ENCODE assay signal across 8 cellular contexts in the genomic region with DNA sequence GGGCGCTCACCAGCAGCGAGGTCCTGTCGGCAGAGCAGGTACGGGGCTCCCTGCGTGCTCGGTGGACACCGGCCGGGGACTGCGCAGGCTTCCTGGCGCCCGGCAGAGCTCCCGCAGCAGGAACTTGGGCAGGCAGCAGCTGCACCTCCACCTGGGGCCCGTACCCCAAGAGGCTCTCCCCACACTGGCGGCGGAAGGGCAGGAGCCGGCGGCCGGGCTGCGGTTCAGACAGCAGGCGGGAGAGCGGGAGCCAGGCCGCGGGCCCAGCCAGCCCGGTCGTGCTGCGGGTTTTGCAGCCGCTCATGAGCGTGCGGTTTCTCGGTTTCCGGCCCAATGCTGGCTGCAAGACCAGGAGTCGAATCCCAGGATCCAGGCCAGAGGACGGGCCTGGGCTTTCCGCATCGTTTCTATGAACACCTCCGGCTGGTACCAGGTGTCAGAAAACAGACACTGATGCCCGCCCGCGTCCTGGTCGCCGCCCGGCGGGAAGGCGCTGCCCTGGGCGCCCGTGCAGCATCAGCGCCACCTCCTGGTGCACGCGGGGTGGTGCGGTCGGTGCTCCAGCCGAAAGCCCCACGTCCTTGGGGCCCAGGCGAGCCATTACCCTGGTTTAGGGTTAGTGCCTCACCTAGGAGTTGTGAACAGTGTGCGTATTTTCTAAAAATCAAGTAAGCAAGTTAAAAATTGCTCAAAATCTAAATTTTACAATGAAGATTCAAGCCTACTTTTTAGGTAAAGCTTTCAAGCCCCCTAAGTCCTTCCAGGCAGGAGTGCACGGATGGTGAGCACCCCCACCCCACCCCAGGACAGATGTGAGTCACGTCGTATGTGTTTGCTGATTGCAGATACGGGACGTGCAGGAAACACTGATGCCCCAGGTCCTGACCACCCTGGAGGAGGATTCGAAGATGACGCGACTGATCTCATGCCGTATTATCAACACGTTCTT. TPM values are rescaled to one million over a fixed set of nuclear protein-coding genes. Genes with fewer than 3 reads are reported as not detected.
DNase-seq lines count a peak whose midpoint lies in the region; ATAC-seq and TF ChIP-seq lines count a peak whose summit lies in the region.

No MANE protein-coding gene starts in this region.

- H3K4me3 Mint-ChIP-seq in endothelial cell (ENCODE audit: unreplicated experiment): no peak overlapping the region
- no peak overlapping the region for H3K4me3 Mint-ChIP-seq in natural killer cell treated with Interleukin-12 subunit alpha and Interleukin-12 subunit beta and Interleukin-15 and Interleukin-18, amount 100 ng/mL, for 72 hours

- no peak overlapping the region for H3K27ac ChIP-seq in DND-41 (ENCODE audit: low read length)
- no peak overlapping the region for H3K27ac ChIP-seq in suprapubic skin

- H3K36me3 Mint-ChIP-seq in endothelial cell (ENCODE audit: low read depth, unreplicated experiment): peaks cover 12% of the 10 kb centered on the region
- peaks cover 9% of the 10 kb centered on the region for H3K36me3 Mint-ChIP-seq in natural killer cell treated with Interleukin-12 subunit alpha and Interleukin-12 subunit beta and Interleukin-15 and Interleukin-18, amount 100 ng/mL, for 72 hours

- H3K4me1 Mint-ChIP-seq in endothelial cell (ENCODE audit: unreplicated experiment): no peaks in the 10 kb centered on the region
- no peaks in the 10 kb centered on the region for H3K4me1 Mint-ChIP-seq in natural killer cell treated with Interleukin-12 subunit alpha and Interleukin-12 subunit beta and Interleukin-15 and Interleukin-18, amount 100 ng/mL, for 72 hours (ENCODE audit: low read depth in 2 of 2)

- H3K9me3 Mint-ChIP-seq in endothelial cell (ENCODE audit: unreplicated experiment): no peaks in the 10 kb centered on the region
- no peaks in the 10 kb centered on the region for H3K9me3 Mint-ChIP-seq in natural killer cell treated with Interleukin-12 subunit alpha and Interleukin-12 subunit beta and Interleukin-15 and Interleukin-18, amount 100 ng/mL, for 72 hours

- no peaks in the 10 kb centered on the region for H3K9me3 ChIP-seq in DND-41 (ENCODE audit: insufficient read depth, low read length, severe bottlenecking)
- H3K9me3 ChIP-seq in suprapubic skin: no peaks in the 10 kb centered on the region

- no peaks in the 10 kb centered on the region for H3K4me1 ChIP-seq in DND-41 (ENCODE audit: insufficient read depth, low read length)
- peaks cover 27% of the 10 kb centered on the region for H3K4me1 ChIP-seq in suprapubic skin

- H3K9ac ChIP-seq in DND-41 (ENCODE audit: low read depth, low read length): no peak overlapping the region

- whole genome bisulfite sequencing in suprapubic skin: 84% methylated on average over 14 of the region's 65 CpGs

- no peak for TF ChIP-seq POLR2A in suprapubic skin (IDR thresholded peaks at IDR 0.05)

- no peak overlapping the region for H2AFZ ChIP-seq in DND-41 (ENCODE audit: low read depth, low read length)

- H3K4me2 ChIP-seq in DND-41 (ENCODE audit: insufficient read depth, low read length): no peak overlapping the region

- no peak for TF ChIP-seq EP300 in suprapubic skin (IDR thresholded peaks at IDR 0.05)

- H3K36me3 ChIP-seq in DND-41 (ENCODE audit: insufficient read depth, low read length) (peaks cover 96% of the 10 kb centered on the region), suprapubic skin (peaks cover 30% of the 10 kb centered on the region)

- peaks cover 3% of the 10 kb centered on the region; the same call in 1 of the 2 replicates for H4K20me1 ChIP-seq in DND-41 (ENCODE audit: insufficient read depth, low read length)

- DNase-seq in DND-41 (peak; percentile 46), endothelial cell (ENCODE audit: low spot score) (peak; percentile 83), suprapubic skin (ENCODE audit: low spot score in 2 of 2) (no peak), SW480 (ENCODE audit: low spot score) (no peak)
- DNase-seq in activated CD8-positive, alpha-beta memory T cell treated with anti-CD3 and anti-CD28 coated beads for 24 hours: peak; percentile 89
- peak; percentile 65 for DNase-seq in natural killer cell treated with Interleukin-12 subunit alpha and Interleukin-12 subunit beta and Interleukin-15 and Interleukin-18, amount 100 ng/mL, for 72 hours (ENCODE audit: low spot score)

- no peaks in the 10 kb centered on the region for H3K79me2 ChIP-seq in DND-41 (ENCODE audit: insufficient read depth, low read length)

- peak; percentile 90 for TF ChIP-seq CTCF in DND-41 (IDR thresholded peaks at IDR 0.05; ENCODE audit: borderline replicate concordance, extremely low read depth, low read length, poor library complexity, severe bottlenecking)
- TF ChIP-seq CTCF in LNCAP (IDR thresholded peaks at IDR 0.05): peak; percentile 96
- TF ChIP-seq CTCF in endothelial cell (IDR thresholded peaks at IDR 0.05; ENCODE audit: unreplicated experiment): peak; percentile 88
- peak; percentile 61 to 91 for TF ChIP-seq CTCF in suprapubic skin (IDR thresholded peaks at IDR 0.05)

- ATAC-seq in DND-41 (ENCODE audit: insufficient read depth, low read depth) (peak; percentile 75), GM18502 (IDR thresholded peaks at IDR 0.05; ENCODE audit: poor library complexity, unreplicated experiment) (no peak)
- peak; percentile 59 to 70 for ATAC-seq in natural killer cell treated with Interleukin-12 subunit alpha and Interleukin-12 subunit beta and Interleukin-15 and Interleukin-18, amount 100 ng/mL, for 72 hours

- H3K27me3 ChIP-seq in DND-41 (ENCODE audit: insufficient read depth, low read length, poor library complexity): no peaks in the 10 kb centered on the region
- H3K27me3 ChIP-seq in suprapubic skin: no peaks in the 10 kb centered on the region

- no peak overlapping the region for H3K4me3 ChIP-seq in DND-41 (ENCODE audit: low read depth in 1 of 2, low read length in 2 of 2)
- no peak overlapping the region for H3K4me3 ChIP-seq in suprapubic skin

- peaks cover 4% of the 10 kb centered on the region for H3K27me3 Mint-ChIP-seq in endothelial cell (ENCODE audit: unreplicated experiment)
- H3K27me3 Mint-ChIP-seq in natural killer cell treated with Interleukin-12 subunit alpha and Interleukin-12 subunit beta and Interleukin-15 and Interleukin-18, amount 100 ng/mL, for 72 hours: no peaks in the 10 kb centered on the region

- H3K27ac Mint-ChIP-seq in endothelial cell (ENCODE audit: unreplicated experiment): no peak overlapping the region
- no peak overlapping the region for H3K27ac Mint-ChIP-seq in natural killer cell treated with Interleukin-12 subunit alpha and Interleukin-12 subunit beta and Interleukin-15 and Interleukin-18, amount 100 ng/mL, for 72 hours

RNA-seq across cellular contexts. Expression of a gene that starts 47.4 kb away (rescaled TPM):
- total RNA-seq in endothelial cell (ENCODE audit: unreplicated experiment) (21.7 TPM), suprapubic skin (10 to 100 TPM in 2 of 4 donors, 1 to 10 TPM in 2; 8.2 to 12.3 (median 10.5) TPM)
- total RNA-seq in natural killer cell treated with Interleukin-12 subunit alpha and Interleukin-12 subunit beta and Interleukin-15 and Interleukin-18, amount 100 ng/mL, for 72 hours: 10 to 100 TPM in 1 of 2 donors, 1 to 10 TPM in 1; 9.8 to 31.9 TPM

RNA-seq across cellular contexts. Expression of a gene that starts 47.9 kb away (rescaled TPM):
- total RNA-seq in endothelial cell (ENCODE audit: unreplicated experiment) (30.7 TPM), suprapubic skin (10 to 100 TPM; 26.7 to 34.4 (median 29.0) TPM)
- total RNA-seq in natural killer cell treated with Interleukin-12 subunit alpha and Interleukin-12 subunit beta and Interleukin-15 and Interleukin-18, amount 100 ng/mL, for 72 hours: 10 to 100 TPM; 19.5 to 53.4 TPM

RNA-seq across cellular contexts. Expression of a gene that starts 57.8 kb away (rescaled TPM):
- total RNA-seq in endothelial cell (ENCODE audit: unreplicated experiment) (150 TPM), suprapubic skin (100 to 1,000 TPM; 225 to 475 (median 263) TPM)
- 10 to 100 TPM; 34.3 to 50.4 TPM for total RNA-seq in natural killer cell treated with Interleukin-12 subunit alpha and Interleukin-12 subunit beta and Interleukin-15 and Interleukin-18, amount 100 ng/mL, for 72 hours

Comparison
In these comparisons a context has a peak if more than half of its experiments do, and no peak if none do; other contexts are left out.
1. DNase-seq: peak in DND-41 (single experiment), activated CD8-positive, alpha-beta memory T cell treated with anti-CD3 and anti-CD28 coated beads for 24 hours (single experiment), endothelial cell (single experiment) and natural killer cell treated with Interleukin-12 subunit alpha and Interleukin-12 subunit beta and Interleukin-15 and Interleukin-18, amount 100 ng/mL, for 72 hours (single experiment); none in suprapubic skin (0 of 2) and SW480 (single experiment).
2. Peak in every context shown above with its lines, with median percentiles within 50 percentile points of each other: CTCF ChIP-seq.